9 cellular contexts compared by ENCODE assay signal in genomic region chr12:98532687-98533304, GRCh38. TPM values are rescaled to one million over a fixed set of nuclear protein-coding genes. Genes with fewer than 3 reads are reported as not detected.
A peak's percentile ranks its signal among the peaks of the same experiment; 100 is the strongest.
DNase-seq lines count a peak whose midpoint lies in the region; ATAC-seq and TF ChIP-seq lines count a peak whose summit lies in the region.
"Had no signal": no experiment of that assay in that cellular context is flagged by ENCODE, and none has a peak within 500 bp of the region (broad histone marks: within the 10 kb centered on the region; RNA-seq: fewer than 3 reads in every experiment).

No MANE protein-coding gene starts in this region.

- H3K27ac ChIP-seq in HEK293 (ENCODE audit: extremely low read depth, low read depth, low read length): no peak overlapping the region
- H3K27ac ChIP-seq in Panc1 (ENCODE audit: low read length): no peak overlapping the region; the same call in 1 of the 2 replicates
- H3K27ac ChIP-seq: BLaER1 treated with 17β-estradiol and CSF1 and Interleukin-3, amounts not matched to agents 10 nM and 100 nM had no signal

- peaks cover 57% of the 10 kb centered on the region for H3K36me3 Mint-ChIP-seq in effector memory CD8-positive, alpha-beta T cell (ENCODE audit: insufficient read depth)
- peaks cover 10% of the 10 kb centered on the region for H3K36me3 Mint-ChIP-seq in osteocyte (ENCODE audit: unreplicated experiment)

- CTCF ChIA-PET in HEK293 (lab: Yijun Ruan, JAX) (interaction anchor here (0.6 to 3.3 kb wide), 20 partner anchors 11 to 481 kb away, joined by 3 to 53 read pairs (median 4); no protein-coding TSS in a partner anchor), Panc1 (lab: Charles Lee) (interaction anchor here (0.6 to 0.9 kb wide), 2 partner anchors 26 to 34 kb away, joined by 3 to 4 read pairs; no protein-coding TSS in a partner anchor)

- no peaks in the 10 kb centered on the region for H3K27me3 Mint-ChIP-seq in effector memory CD8-positive, alpha-beta T cell
- H3K27me3 Mint-ChIP-seq in osteocyte (ENCODE audit: unreplicated experiment): no peaks in the 10 kb centered on the region

- no peaks in the 10 kb centered on the region for H3K9me3 ChIP-seq in HEK293 (ENCODE audit: control insufficient read depth, insufficient read depth, low read depth, low read length)
- no peaks in the 10 kb centered on the region for H3K9me3 ChIP-seq in Panc1 (ENCODE audit: control insufficient read depth, insufficient read depth, low read depth, low read length)
- H3K9me3 ChIP-seq: BLaER1 treated with 17β-estradiol and CSF1 and Interleukin-3, amounts not matched to agents 10 nM and 100 nM had no signal

- in situ Hi-C loops in Panc1 (cut with HindIII; ENCODE audit: low pct_unique_long_range_greater_than_20kb, low sequenced_read_pairs): no loop called here

- H3K9me3 Mint-ChIP-seq in effector memory CD8-positive, alpha-beta T cell: no peaks in the 10 kb centered on the region
- no peaks in the 10 kb centered on the region for H3K9me3 Mint-ChIP-seq in osteocyte (ENCODE audit: unreplicated experiment)

- ATAC-seq in Panc1 (peak; percentile 90), GM19328 (IDR thresholded peaks at IDR 0.05; ENCODE audit: unreplicated experiment) (no peak)
- peak; percentile 66 for ATAC-seq in effector memory CD8-positive, alpha-beta T cell (replicated peaks)

- H3K4me3 ChIP-seq in HEK293 (ENCODE audit: low read depth, low read length) (no peak overlapping the region), Panc1 (ENCODE audit: low read depth in 2 of 2, low read length in 2 of 2) (no peak overlapping the region)
- H3K4me3 ChIP-seq: BLaER1 treated with 17β-estradiol and CSF1 and Interleukin-3, amounts not matched to agents 10 nM and 100 nM had no signal

- intact Hi-C loops in Panc1 (cut with micrococcal nuclease; ENCODE audit: unreplicated experiment) (loop anchor here (5.0 kb wide), 1 partner anchor 110 kb away; no protein-coding TSS in a partner anchor), posterior vena cava (cut with DNase I) (no loop called here)

- POLR2A ChIA-PET in HEK293 (lab: Yijun Ruan, JAX): interaction anchor here (0.6 to 1.1 kb wide), 2 partner anchors 13 to 189 kb away, joined by 3 to 4 read pairs; no protein-coding TSS in a partner anchor
- POLR2A ChIA-PET in Panc1 (lab: Charles Lee): no interaction called here

- TF ChIP-seq CTCF in HEK293 (tag by site-specific recombination; IDR thresholded peaks at IDR 0.05) (peak; percentile 38), Panc1 (IDR thresholded peaks at IDR 0.05) (peak; percentile 82), osteocyte (IDR thresholded peaks at IDR 0.05) (peak; percentile 60)

- no peak overlapping the region for H3K4me3 Mint-ChIP-seq in effector memory CD8-positive, alpha-beta T cell
- H3K4me3 Mint-ChIP-seq in osteocyte (ENCODE audit: unreplicated experiment): no peak overlapping the region

- DNase-seq in NCI-H1092 treated with DMSO at 0.1 percent for 48 hours (lab: John Stamatoyannopoulos, UW) (peak; percentile 16), NCI-H1092 (lab: John Stamatoyannopoulos, UW) (no peak), Panc1 (ENCODE audit: low read depth, low spot score) (no peak), osteocyte (ENCODE audit: extremely low spot score, unreplicated experiment) (no peak), posterior vena cava (ENCODE audit: low spot score) (no peak)
- DNase-seq in effector memory CD8-positive, alpha-beta T cell: peak; percentile 21 to 46 (median 24)

- H3K36me3 ChIP-seq in HEK293 (ENCODE audit: control insufficient read depth in 2 of 2, insufficient read depth in 1 of 2, low read length in 2 of 2) (peaks cover 82 to 92% of the 10 kb centered on the region in 2 experiments), Panc1 (ENCODE audit: control insufficient read depth, insufficient read depth, low read length) (peaks cover 52% of the 10 kb centered on the region)

- no peaks in the 10 kb centered on the region for H3K27me3 ChIP-seq in Panc1 (ENCODE audit: control insufficient read depth, insufficient read depth, low read length)
- H3K27me3 ChIP-seq: BLaER1 treated with 17β-estradiol and CSF1 and Interleukin-3, amounts not matched to agents 10 nM and 100 nM had no signal

- H3K4me1 ChIP-seq in HEK293 (ENCODE audit: control insufficient read depth, insufficient read depth, low read length): peaks cover under 1% of the 10 kb centered on the region; the same call in 1 of the 2 replicates
- H3K4me1 ChIP-seq in Panc1 (ENCODE audit: control insufficient read depth, insufficient read depth, low read length): no peaks in the 10 kb centered on the region

- H3K27ac Mint-ChIP-seq in effector memory CD8-positive, alpha-beta T cell: no peak overlapping the region
- peak overlapping the region; percentile 58 for H3K27ac Mint-ChIP-seq in osteocyte (ENCODE audit: unreplicated experiment)

- H3K4me1 Mint-ChIP-seq in effector memory CD8-positive, alpha-beta T cell (ENCODE audit: low read depth in 2 of 2): peaks cover 2 to 5% of the 10 kb centered on the region in 2 donors
- H3K4me1 Mint-ChIP-seq in osteocyte (ENCODE audit: unreplicated experiment): peaks cover 14% of the 10 kb centered on the region

- no TSS peak for BruUV-seq in Panc1 (replicated peaks; lab: Mats Ljungman, UMichigan)

TF ChIP-seq in HEK293, 187 proteins besides CTCF, POLR2A, EP300 and RAD21:
- TF ChIP-seq ZNF830 (tag by site-specific recombination; IDR thresholded peaks at IDR 0.05; ENCODE audit: low read depth) (no peak), ZNF169 (tag by site-specific recombination; IDR thresholded peaks at IDR 0.05) (no peak), ZNF660 (tag by site-specific recombination; IDR thresholded peaks at IDR 0.05) (peak; percentile 23; the same call in 1 of the 2 replicates), MYNN (tag by site-specific recombination; IDR thresholded peaks at IDR 0.05; ENCODE audit: borderline replicate concordance) (no peak), ZBTB48 (tag by site-specific recombination; IDR thresholded peaks at IDR 0.05) (no peak), TCF7L2 (IDR thresholded peaks at IDR 0.05; ENCODE audit: borderline replicate concordance, low read depth, low read length) (no peak), ZNF654 (tag by site-specific recombination; IDR thresholded peaks at IDR 0.05; ENCODE audit: low read depth) (peak; percentile 16; the same call in 1 of the 2 replicates), ZNF324 (tag by site-specific recombination; IDR thresholded peaks at IDR 0.05) (no peak), YY2 (tag by site-specific recombination; IDR thresholded peaks at IDR 0.05) (no peak), ZNF37A (tag by site-specific recombination; IDR thresholded peaks at IDR 0.05) (no peak), ZNF580 (tag by site-specific recombination; IDR thresholded peaks at IDR 0.05) (no peak)
- TF ChIP-seq, protein P1, sequence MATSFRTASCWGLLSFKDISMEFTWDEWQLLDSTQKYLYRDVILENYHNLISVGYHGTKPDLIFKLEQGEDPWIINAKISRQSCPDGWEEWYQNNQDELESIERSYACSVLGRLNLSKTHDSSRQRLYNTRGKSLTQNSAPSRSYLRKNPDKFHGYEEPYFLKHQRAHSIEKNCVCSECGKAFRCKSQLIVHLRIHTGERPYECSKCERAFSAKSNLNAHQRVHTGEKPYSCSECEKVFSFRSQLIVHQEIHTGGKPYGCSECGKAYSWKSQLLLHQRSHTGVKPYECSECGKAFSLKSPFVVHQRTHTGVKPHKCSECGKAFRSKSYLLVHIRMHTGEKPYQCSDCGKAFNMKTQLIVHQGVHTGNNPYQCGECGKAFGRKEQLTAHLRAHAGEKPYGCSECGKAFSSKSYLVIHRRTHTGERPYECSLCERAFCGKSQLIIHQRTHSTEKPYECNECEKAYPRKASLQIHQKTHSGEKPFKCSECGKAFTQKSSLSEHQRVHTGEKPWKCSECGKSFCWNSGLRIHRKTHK (tag by site-specific recombination; IDR thresholded peaks at IDR 0.05): no peak
TF ChIP-seq in HEK293: peak in this region for 2.

RNA-seq across cellular contexts. Expression of gene TMPO, which starts 17.4 kb away (rescaled TPM):
- total RNA-seq in Panc1 (2021; ENCODE audit: unreplicated experiment) (124 TPM), osteocyte (53.8 and 59.3 TPM in 2 replicates), posterior vena cava (10 to 100 TPM; 25.8 to 28.0 TPM)
- 63.9 TPM for polyA plus RNA-seq in Panc1 (2012; ENCODE audit: insufficient read length)

Comparison
In these comparisons a context has a peak if more than half of its experiments do, and no peak if none do; other contexts are left out.
1. DNase-seq: peak in NCI-H1092 treated with DMSO at 0.1 percent for 48 hours (single experiment) and effector memory CD8-positive, alpha-beta T cell (3 of 3); none in NCI-H1092 (single experiment), Panc1 (single experiment), osteocyte (single experiment) and posterior vena cava (single experiment).
2. Peak in every context shown above with its lines, with median percentiles within 50 percentile points of each other: CTCF ChIP-seq.